ENCODE assay signal across 1 cellular context in the genomic region with DNA sequence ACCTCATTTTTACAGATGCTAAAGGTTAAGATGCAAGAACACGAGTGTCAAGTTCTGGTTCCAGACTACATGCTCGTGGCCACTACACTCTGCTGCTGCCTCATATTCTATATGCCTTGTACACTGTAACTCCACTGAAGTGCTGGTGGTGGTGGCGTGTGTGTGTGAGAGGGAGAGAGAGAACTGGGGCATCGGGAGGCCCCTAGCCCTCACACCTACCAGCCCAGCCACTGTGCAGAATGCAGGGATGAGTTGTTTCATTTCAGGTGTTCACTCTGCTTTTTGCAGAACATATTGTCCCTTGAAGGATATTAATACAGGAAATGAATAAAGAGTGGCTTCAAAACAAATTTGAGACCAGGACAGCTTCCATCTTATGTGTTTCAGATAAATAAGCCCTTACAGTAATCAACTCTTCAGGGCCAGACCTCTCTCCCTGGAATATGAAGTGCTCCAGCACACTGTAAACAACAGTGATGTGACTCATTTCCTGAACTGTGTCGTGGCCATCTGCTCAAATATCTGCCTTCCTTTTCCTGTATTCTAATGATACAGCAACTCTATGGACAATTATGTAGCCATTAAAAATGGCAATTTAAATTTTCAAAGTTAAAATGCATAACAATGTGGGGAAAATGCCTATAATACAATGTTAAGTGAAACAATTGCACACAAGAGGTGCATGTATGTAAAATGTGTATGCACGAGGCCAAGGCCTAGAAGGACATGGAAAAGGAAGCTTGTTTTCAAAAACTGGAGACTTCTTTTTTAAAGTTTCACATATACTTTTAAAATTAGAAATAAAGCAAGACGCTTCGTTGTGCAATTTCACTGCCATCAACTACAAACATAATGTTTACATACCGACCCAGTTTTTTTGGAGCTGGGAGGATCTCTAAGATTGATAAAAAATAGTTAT.
TF ChIP-seq lines count a peak whose summit lies in the region.

No MANE protein-coding gene starts in this region.

TF ChIP-seq in IMR-90, 13 proteins besides CTCF, POLR2A, EP300 and RAD21 (continued from another document):
- TF ChIP-seq NFE2L2 (IDR thresholded peaks at IDR 0.05; ENCODE audit: low read depth, low read length), result peak; percentile 75; the same call in 1 of the 2 replicates
